Comparison of ENCODE assay signal across 24 cellular contexts in the genomic region with DNA sequence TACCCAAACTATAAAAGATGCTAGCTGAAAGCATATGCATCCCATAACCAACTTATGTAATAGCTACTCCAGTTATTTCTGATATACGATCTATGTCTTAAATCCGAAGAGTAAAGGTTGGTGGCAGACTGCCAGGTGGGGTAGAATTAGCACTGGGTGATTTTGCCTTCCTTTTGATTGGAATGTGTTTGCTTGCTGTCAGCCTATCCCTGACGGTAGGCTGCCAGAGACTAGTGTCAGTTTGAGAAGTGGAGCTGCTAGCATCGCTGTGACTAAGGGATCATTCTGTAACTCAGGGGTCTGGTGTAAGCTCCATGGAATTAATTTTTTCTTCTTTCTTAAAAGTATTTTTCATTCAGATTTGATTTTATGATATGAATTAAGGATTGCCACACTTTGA. TPM values are rescaled to one million over a fixed set of nuclear protein-coding genes. Genes with fewer than 3 reads are reported as not detected.
DNase-seq lines count a peak whose midpoint lies in the region; ATAC-seq and TF ChIP-seq lines count a peak whose summit lies in the region.
"Had no signal": no experiment of that assay in that cellular context is flagged by ENCODE, and none has a peak within 500 bp of the region (broad histone marks: within the 10 kb centered on the region; RNA-seq: fewer than 3 reads in every experiment).

No MANE protein-coding gene starts in this region.

- H3K9ac ChIP-seq in endodermal cell (ENCODE audit: extremely low read depth, low read length, poor library complexity, severe bottlenecking): no peak overlapping the region

- TF ChIP-seq CTCF in A673 (conservative IDR thresholded peaks at IDR 0.05; ENCODE audit: low read depth, low read length) (no peak), GM23338 (conservative IDR thresholded peaks at IDR 0.05; ENCODE audit: low read depth in 2 of 2) (no peak), endodermal cell (conservative IDR thresholded peaks at IDR 0.05) (no peak)

- ATAC-seq in GM23338: peak; percentile 91
- no peak for ATAC-seq in naive thymus-derived CD4-positive, alpha-beta T cell
- ATAC-seq: activated T-helper 17 cell treated with anti-CD3 and anti-CD28 coated beads, Interleukin-2, amount 50 U/mL, for 72 hours; heart left ventricle; SK-N-SH treated with all-trans-retinoic acid at 6 μM for 48 hours had no signal

- H3K79me2 ChIP-seq in GM23338 (replicated peaks; ENCODE audit: insufficient read depth): no peaks in the 10 kb centered on the region

- H3K9me2 ChIP-seq in GM23338 (ENCODE audit: insufficient read depth): 0 out of 2 replicates have a peak, but pooled peaks cover 6% of the 10 kb centered on the region

- intact Hi-C loops in A673 (cut with micrococcal nuclease; ENCODE audit: unreplicated experiment): no loop called here
- intact Hi-C loops in naive thymus-derived CD4-positive, alpha-beta T cell (cut with micrococcal nuclease): no loop called here

- H3K4me1 ChIP-seq in A673 (ENCODE audit: insufficient read depth, low read length, poor library complexity, severe bottlenecking): peaks cover 22% of the 10 kb centered on the region
- H3K4me1 ChIP-seq in GM23338 (ENCODE audit: insufficient read depth): peaks cover 28% of the 10 kb centered on the region
- no peaks in the 10 kb centered on the region for H3K4me1 ChIP-seq in endodermal cell (ENCODE audit: control insufficient read depth, insufficient read depth, low read length)
- H3K4me1 ChIP-seq in naive thymus-derived CD4-positive, alpha-beta T cell (ENCODE audit: control insufficient read depth in 2 of 2, insufficient read depth in 2 of 2, low read length in 2 of 2): no peaks in the 10 kb centered on the region
- H3K4me1 ChIP-seq: heart left ventricle, left ventricle myocardium inferior had no signal

- no peak overlapping the region for H3K27ac ChIP-seq in A673 (ENCODE audit: low read depth, low read length, poor library complexity, severe bottlenecking)
- no peak overlapping the region for H3K27ac ChIP-seq in GM23338 (ENCODE audit: low read depth)
- H3K27ac ChIP-seq in endodermal cell (ENCODE audit: low read depth, low read length): no peak overlapping the region
- H3K27ac ChIP-seq in naive thymus-derived CD4-positive, alpha-beta T cell (ENCODE audit: low read depth, low read length): no peak overlapping the region
- H3K27ac ChIP-seq: C4-2B, dorsolateral prefrontal cortex, heart left ventricle, left ventricle myocardium inferior, WERI-Rb-1 had no signal

- H3K27me3 ChIP-seq in A673 (replicated peaks; ENCODE audit: insufficient read depth, low read depth, low read length, poor library complexity) (no peaks in the 10 kb centered on the region), GM23338 (ENCODE audit: insufficient read depth) (no peaks in the 10 kb centered on the region), endodermal cell (ENCODE audit: control insufficient read depth, insufficient read depth, low read length, poor library complexity, severe bottlenecking) (no peaks in the 10 kb centered on the region)
- H3K27me3 ChIP-seq in naive thymus-derived CD4-positive, alpha-beta T cell (ENCODE audit: control insufficient read depth in 2 of 2, insufficient read depth in 2 of 2, low read length in 2 of 2): peaks cover 0 to 2% of the 10 kb centered on the region in 2 donors

- H3K27ac Mint-ChIP-seq in GM23338 (no peak overlapping the region), endodermal cell (no peak overlapping the region)
- H3K27ac Mint-ChIP-seq in naive thymus-derived CD4-positive, alpha-beta T cell: no peak overlapping the region
- H3K27ac Mint-ChIP-seq: activated naive CD8-positive, alpha-beta T cell treated with anti-CD3 and anti-CD28 coated beads for 36 hours; activated T-helper 17 cell treated with anti-CD3 and anti-CD28 coated beads, Interleukin-2, amount 50 U/mL, for 72 hours; immature natural killer cell; nephron progenitor cell had no signal

- H3F3A ChIP-seq in GM23338 (replicated peaks; ENCODE audit: low read depth): no peaks in the 10 kb centered on the region

- H3K9me3 Mint-ChIP-seq in GM23338: peaks cover 7% of the 10 kb centered on the region
- peaks cover 5% of the 10 kb centered on the region for H3K9me3 Mint-ChIP-seq in endodermal cell
- peaks cover 0 to 8% (median 2%) of the 10 kb centered on the region in 11 donors for H3K9me3 Mint-ChIP-seq in naive thymus-derived CD4-positive, alpha-beta T cell
- H3K9me3 Mint-ChIP-seq: activated T-helper 17 cell treated with anti-CD3 and anti-CD28 coated beads, Interleukin-2, amount 50 U/mL, for 72 hours; central memory CD8-positive, alpha-beta T cell had no signal

- 63% methylated on average over 4 of the region's 4 CpGs; no CpG with 5 or more reads in 1 of the 2 experiments for WGBS in endodermal cell (ENCODE audit: insufficient coverage in 1 of 2, insufficient read length in 1 of 2), 2 experiments

- H3K4me1 Mint-ChIP-seq in GM23338 (peaks cover 23% of the 10 kb centered on the region), endodermal cell (peaks cover 2% of the 10 kb centered on the region)
- no peaks in the 10 kb centered on the region for H3K4me1 Mint-ChIP-seq in naive thymus-derived CD4-positive, alpha-beta T cell
- H3K4me1 Mint-ChIP-seq: activated naive CD8-positive, alpha-beta T cell treated with anti-CD3 and anti-CD28 coated beads for 36 hours; activated T-helper 17 cell treated with anti-CD3 and anti-CD28 coated beads, Interleukin-2, amount 50 U/mL, for 72 hours; central memory CD8-positive, alpha-beta T cell; immature natural killer cell; nephron progenitor cell had no signal

- H2AFZ ChIP-seq in GM23338: no peak overlapping the region

- H3K36me3 ChIP-seq in A673 (ENCODE audit: insufficient read depth, low read length, poor library complexity, severe bottlenecking): no peaks in the 10 kb centered on the region
- no peaks in the 10 kb centered on the region for H3K36me3 ChIP-seq in GM23338 (ENCODE audit: insufficient read depth)
- H3K36me3 ChIP-seq in endodermal cell (ENCODE audit: control insufficient read depth, insufficient read depth, low read length): no peaks in the 10 kb centered on the region
- no peaks in the 10 kb centered on the region for H3K36me3 ChIP-seq in naive thymus-derived CD4-positive, alpha-beta T cell (ENCODE audit: control insufficient read depth in 2 of 3, insufficient read depth in 3 of 3, low read length in 3 of 3)
- H3K36me3 ChIP-seq: heart left ventricle, left ventricle myocardium inferior, WERI-Rb-1 had no signal

- H3K4me3 ChIP-seq in A673 (ENCODE audit: low read depth, low read length, poor library complexity, severe bottlenecking) (no peak overlapping the region), GM23338 (no peak overlapping the region), endodermal cell (ENCODE audit: low read length) (no peak overlapping the region)
- H3K4me3 ChIP-seq in naive thymus-derived CD4-positive, alpha-beta T cell (ENCODE audit: low read length): no peak overlapping the region
- H3K4me3 ChIP-seq: dorsolateral prefrontal cortex, heart left ventricle, left ventricle myocardium inferior had no signal

- H3K4me3 Mint-ChIP-seq in GM23338 (no peak overlapping the region), endodermal cell (no peak overlapping the region)
- H3K4me3 Mint-ChIP-seq in naive thymus-derived CD4-positive, alpha-beta T cell: no peak overlapping the region
- H3K4me3 Mint-ChIP-seq: activated naive CD8-positive, alpha-beta T cell treated with anti-CD3 and anti-CD28 coated beads for 36 hours; activated T-helper 17 cell treated with anti-CD3 and anti-CD28 coated beads, Interleukin-2, amount 50 U/mL, for 72 hours; central memory CD8-positive, alpha-beta T cell; immature natural killer cell; nephron progenitor cell had no signal

- H3K27me3 Mint-ChIP-seq in GM23338 (ENCODE audit: insufficient read depth, low read depth, poor library complexity) (no peaks in the 10 kb centered on the region), endodermal cell (ENCODE audit: insufficient read depth) (no peaks in the 10 kb centered on the region)
- H3K27me3 Mint-ChIP-seq in naive thymus-derived CD4-positive, alpha-beta T cell: peaks cover 38 to 67% (median 56%) of the 10 kb centered on the region in 5 donors

- POLR2A ChIA-PET in A673 (lab: Charles Lee; ENCODE audit: low non-redundant PET): no interaction called here
- POLR2A ChIA-PET in naive thymus-derived CD4-positive, alpha-beta T cell (lab: Charles Lee): no interaction called here

- BruUV-seq in A673 (replicated peaks; lab: Mats Ljungman, UMichigan): no TSS peak

- CTCF ChIA-PET in A673 (lab: Charles Lee): no interaction called here
- CTCF ChIA-PET in naive thymus-derived CD4-positive, alpha-beta T cell (lab: Charles Lee): no interaction called here

- DNase-seq in A673 (ENCODE audit: low spot score) (peak; percentile 63), GM23338 (ENCODE audit: low spot score) (peak; percentile 63), NCI-H2171 (lab: John Stamatoyannopoulos, UW) (peak; percentile 75), endodermal cell (peak; percentile 63), SK-N-DZ (ENCODE audit: low spot score) (no peak), HPDE6-E6E7 (ENCODE audit: extremely low spot score) (no peak)
- no peak for DNase-seq in naive thymus-derived CD4-positive, alpha-beta T cell
- DNase-seq: activated CD4-positive, alpha-beta T cell treated with anti-CD3 and anti-CD28 coated beads, Interleukin-2, amount 50 U/mL, for 1 hour; activated naive CD8-positive, alpha-beta T cell treated with anti-CD3 and anti-CD28 coated beads for 36 hours; dorsolateral prefrontal cortex; GDM1; HCEC 1CT; heart left ventricle; immature natural killer cell; KG1; left ventricle myocardium inferior; midbrain; NCI-H2227 treated with DMSO at 0.1 percent for 48 hours; nephron progenitor cell; WERI-Rb-1 had no signal

- H3K36me3 Mint-ChIP-seq in GM23338 (ENCODE audit: low read depth) (no peaks in the 10 kb centered on the region), endodermal cell (ENCODE audit: low read depth) (no peaks in the 10 kb centered on the region)
- H3K36me3 Mint-ChIP-seq in naive thymus-derived CD4-positive, alpha-beta T cell: peaks cover 0 to 1% (median 0%) of the 10 kb centered on the region in 5 donors
- H3K36me3 Mint-ChIP-seq: activated naive CD8-positive, alpha-beta T cell treated with anti-CD3 and anti-CD28 coated beads for 36 hours; immature natural killer cell had no signal

- H3K9me3 ChIP-seq in A673 (ENCODE audit: low read depth, low read length, poor library complexity, severe bottlenecking) (no peaks in the 10 kb centered on the region), endodermal cell (ENCODE audit: control insufficient read depth, low read length) (peaks cover 5% of the 10 kb centered on the region)
- H3K9me3 ChIP-seq in naive thymus-derived CD4-positive, alpha-beta T cell (ENCODE audit: control insufficient read depth in 2 of 3, low read length in 3 of 3): no peaks in the 10 kb centered on the region
- H3K9me3 ChIP-seq: heart left ventricle had no signal

- H3K4me2 ChIP-seq in GM23338: 0 out of 2 replicates have a peak overlapping the region, but pooled peaks have one; percentile 2

- H4K20me1 ChIP-seq in GM23338 (replicated peaks; ENCODE audit: insufficient read depth): no peaks in the 10 kb centered on the region

RNA-seq across cellular contexts. Expression of a gene that starts 9.5 kb away (rescaled TPM):
- 115 and 122 TPM in 2 replicates for total RNA-seq in A673 (2021)
- 29.7 and 71.7 TPM in 2 replicates for total RNA-seq in GM23338 (2014; rRNA removed; shearing (Covaris generic))
- polyA plus RNA-seq in GM23338 (2016; fragmentation: Nextera tagmentation; extraction: Ambion mirVana): 1,042 and 1,089 TPM in 2 replicates
- 100 to 1,000 TPM in 1 of 2 donors, 10 to 100 TPM in 1; 85.1 to 127 TPM for total RNA-seq in endodermal cell
- polyA plus RNA-seq in endodermal cell (2013, experiment 1 of 2): 180 TPM
- polyA plus RNA-seq in endodermal cell (2013, experiment 2 of 2): 181 TPM
- 26.2 and 26.6 TPM in 2 replicates for polyA plus RNA-seq in SK-N-DZ (2014; cell fraction: cytosol; rRNA removed)
- polyA plus RNA-seq in SK-N-DZ (2014; cell fraction: nucleus; rRNA removed): 28.6 and 31.1 TPM in 2 replicates
- total RNA-seq in naive thymus-derived CD4-positive, alpha-beta T cell: 10 to 100 TPM; 15.4 to 46.6 (median 28.3) TPM
- 100 to 1,000 TPM in 1 of 2 donors, 10 to 100 TPM in 1; 61.5 to 102 TPM for polyA plus RNA-seq in naive thymus-derived CD4-positive, alpha-beta T cell

Comparison
In these comparisons a context has a peak if more than half of its experiments do, and no peak if none do; other contexts are left out.
1. DNase-seq: peak in A673 (single experiment), GM23338 (single experiment), NCI-H2171 (single experiment) and endodermal cell (single experiment); none in SK-N-DZ (single experiment), naive thymus-derived CD4-positive, alpha-beta T cell (0 of 9) and HPDE6-E6E7 (single experiment).